ENCODE assay signal across 29 cellular contexts in the genomic region with DNA sequence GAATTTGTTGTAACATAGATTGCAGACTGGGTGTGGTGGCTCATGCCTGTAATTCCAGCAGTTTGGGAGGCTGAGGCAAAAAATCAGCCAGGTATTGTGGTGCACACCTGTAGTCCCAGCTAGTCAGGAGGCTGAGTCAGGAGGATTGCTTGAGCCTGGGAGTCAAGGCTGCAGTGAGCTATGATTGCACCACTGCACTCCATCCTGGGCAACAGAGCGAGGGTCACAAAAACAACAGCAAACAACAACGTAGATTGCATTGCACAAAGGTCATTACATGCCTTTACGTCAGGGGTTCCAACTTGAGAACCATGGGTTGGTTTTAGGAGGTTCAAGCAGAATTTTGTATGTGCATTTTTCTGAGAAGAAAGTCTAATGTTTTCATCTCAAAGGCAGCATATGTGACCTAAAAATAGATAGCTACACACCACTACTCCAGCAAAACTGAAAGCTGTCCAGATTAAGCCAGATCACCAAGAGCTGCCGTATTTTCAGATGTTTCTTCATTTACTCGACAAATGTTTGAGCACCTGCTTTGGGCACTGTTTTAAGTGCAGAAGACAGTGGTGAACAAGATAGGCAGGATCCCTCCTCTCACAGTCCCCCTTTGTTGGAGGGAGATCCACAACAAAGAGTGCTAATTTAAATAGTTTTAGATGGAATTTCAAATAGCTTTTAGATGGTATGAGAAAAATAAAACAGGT. TPM values are rescaled to one million over a fixed set of nuclear protein-coding genes. Genes with fewer than 3 reads are reported as not detected.
A peak's percentile ranks its signal among the peaks of the same experiment; 100 is the strongest.
DNase-seq lines count a peak whose midpoint lies in the region; ATAC-seq, FAIRE-seq and TF ChIP-seq lines count a peak whose summit lies in the region.
"Had no signal": no experiment of that assay in that cellular context is flagged by ENCODE, and none has a peak within 500 bp of the region (broad histone marks: within the 10 kb centered on the region; RNA-seq: fewer than 3 reads in every experiment).

No MANE protein-coding gene starts in this region.

- no peak for TF ChIP-seq POLR2A in heart left ventricle (IDR thresholded peaks at IDR 0.05)

- H2AFZ ChIP-seq in GM23338: no peak overlapping the region

- H3K27ac ChIP-seq in GM23338 (ENCODE audit: low read depth) (no peak overlapping the region), heart left ventricle (no peak overlapping the region)
- H3K27ac ChIP-seq: C4-2B, colonic mucosa, ovary, right atrium auricular region, upper lobe of right lung, VCaP had no signal

- H3K9me3 ChIP-seq in T-helper 17 cell (ENCODE audit: control insufficient read depth, low read length, poor library complexity, severe bottlenecking) (no peaks in the 10 kb centered on the region), heart left ventricle (peaks cover 0 to 7% (median 4%) of the 10 kb centered on the region in 12 donors)
- H3K9me3 ChIP-seq: colonic mucosa, ovary, right atrium auricular region, upper lobe of right lung had no signal

- TF ChIP-seq CTCF in GM23338 (conservative IDR thresholded peaks at IDR 0.05; ENCODE audit: low read depth in 2 of 2): no peak
- no peak for TF ChIP-seq CTCF in glutamatergic neuron (IDR thresholded peaks at IDR 0.05; ENCODE audit: partially characterized antibody, unreplicated experiment)
- no peak for TF ChIP-seq CTCF in heart left ventricle (IDR thresholded peaks at IDR 0.05)

- H3K4me1 ChIP-seq in GM23338 (ENCODE audit: insufficient read depth): peaks cover 25% of the 10 kb centered on the region
- H3K4me1 ChIP-seq in heart left ventricle: no peaks in the 10 kb centered on the region
- H3K4me1 ChIP-seq: colonic mucosa, right atrium auricular region, upper lobe of right lung had no signal

- H3K27me3 Mint-ChIP-seq in GM23338 (ENCODE audit: insufficient read depth, low read depth, poor library complexity): no peaks in the 10 kb centered on the region
- no peaks in the 10 kb centered on the region for H3K27me3 Mint-ChIP-seq in T-helper 17 cell
- H3K27me3 Mint-ChIP-seq in glutamatergic neuron (ENCODE audit: unreplicated experiment): no peaks in the 10 kb centered on the region
- H3K27me3 Mint-ChIP-seq: activated CD4-positive, alpha-beta T cell treated with anti-CD3 and anti-CD28 coated beads, Interleukin-2, amount 10 ng/mL, durations not matched to agents 7 days and 5 days; activated naive CD8-positive, alpha-beta T cell treated with anti-CD3 and anti-CD28 coated beads, Interleukin-2, amount 10 ng/mL, durations not matched to agents 7 days and 5 days; brain; stimulated activated naive CD8-positive, alpha-beta T cell treated with anti-CD3 and anti-CD28 coated beads, Interleukin-15, amount 100 ng/mL, for 72 hours had no signal

- H3K4me1 Mint-ChIP-seq in GM23338 (peaks cover 27% of the 10 kb centered on the region), T-helper 17 cell (peaks cover 5% of the 10 kb centered on the region), glutamatergic neuron (ENCODE audit: low read depth, unreplicated experiment) (no peaks in the 10 kb centered on the region)
- no peaks in the 10 kb centered on the region for H3K4me1 Mint-ChIP-seq in stimulated activated effector memory CD8-positive, alpha-beta T cell treated with anti-CD3 and anti-CD28 coated beads, Interleukin-12 subunit alpha, Interleukin-12 subunit beta, amount 100 ng/mL, for 72 hours
- H3K4me1 Mint-ChIP-seq: activated CD4-positive, alpha-beta T cell treated with anti-CD3 and anti-CD28 coated beads, Interleukin-2, amount 10 ng/mL, durations not matched to agents 7 days and 5 days; activated naive CD8-positive, alpha-beta T cell treated with anti-CD3 and anti-CD28 coated beads, Interleukin-2, amount 10 ng/mL, durations not matched to agents 7 days and 5 days; natural killer cell; stimulated activated naive CD8-positive, alpha-beta T cell treated with anti-CD3 and anti-CD28 coated beads, Interleukin-15, amount 100 ng/mL, for 72 hours had no signal

- H3K4me3 Mint-ChIP-seq in GM23338 (no peak overlapping the region), T-helper 17 cell (no peak overlapping the region), glutamatergic neuron (ENCODE audit: unreplicated experiment) (no peak overlapping the region)
- no peak overlapping the region for H3K4me3 Mint-ChIP-seq in stimulated activated effector memory CD8-positive, alpha-beta T cell treated with anti-CD3 and anti-CD28 coated beads, Interleukin-12 subunit alpha, Interleukin-12 subunit beta, amount 100 ng/mL, for 72 hours
- H3K4me3 Mint-ChIP-seq: activated CD4-positive, alpha-beta T cell treated with anti-CD3 and anti-CD28 coated beads, Interleukin-2, amount 10 ng/mL, durations not matched to agents 7 days and 5 days; activated naive CD8-positive, alpha-beta T cell treated with anti-CD3 and anti-CD28 coated beads, Interleukin-2, amount 10 ng/mL, durations not matched to agents 7 days and 5 days; brain; natural killer cell; stimulated activated naive CD8-positive, alpha-beta T cell treated with anti-CD3 and anti-CD28 coated beads, Interleukin-15, amount 100 ng/mL, for 72 hours had no signal

- 83 to 94% (median 90%) methylated on average over 5 of the region's 5 CpGs for WGBS in heart left ventricle, 4 donors

- H3K27ac Mint-ChIP-seq in GM23338: no peak overlapping the region; the same call in none of the 2 replicates
- H3K27ac Mint-ChIP-seq in T-helper 17 cell: peak overlapping the region; percentile 59
- peak overlapping the region; percentile 4 for H3K27ac Mint-ChIP-seq in glutamatergic neuron (ENCODE audit: unreplicated experiment)
- peak overlapping the region; percentile 0 for H3K27ac Mint-ChIP-seq in stimulated activated effector memory CD8-positive, alpha-beta T cell treated with anti-CD3 and anti-CD28 coated beads, Interleukin-12 subunit alpha, Interleukin-12 subunit beta, amount 100 ng/mL, for 72 hours
- H3K27ac Mint-ChIP-seq: activated CD4-positive, alpha-beta T cell treated with anti-CD3 and anti-CD28 coated beads, Interleukin-2, amount 10 ng/mL, durations not matched to agents 7 days and 5 days; activated naive CD8-positive, alpha-beta T cell treated with anti-CD3 and anti-CD28 coated beads, Interleukin-2, amount 10 ng/mL, durations not matched to agents 7 days and 5 days; natural killer cell; stimulated activated naive CD8-positive, alpha-beta T cell treated with anti-CD3 and anti-CD28 coated beads, Interleukin-15, amount 100 ng/mL, for 72 hours had no signal

- no peaks in the 10 kb centered on the region for H4K20me1 ChIP-seq in GM23338 (replicated peaks; ENCODE audit: insufficient read depth)

- no peak overlapping the region for H3K4me3 ChIP-seq in GM23338
- H3K4me3 ChIP-seq in heart left ventricle: no peak overlapping the region
- H3K4me3 ChIP-seq: colonic mucosa, ovary, right atrium auricular region, upper lobe of right lung had no signal

- peaks cover 4% of the 10 kb centered on the region; the same call in 2 of the 3 replicates for H3K36me3 Mint-ChIP-seq in GM23338 (ENCODE audit: low read depth)
- no peaks in the 10 kb centered on the region for H3K36me3 Mint-ChIP-seq in T-helper 17 cell (ENCODE audit: low read depth)
- peaks cover 6% of the 10 kb centered on the region for H3K36me3 Mint-ChIP-seq in glutamatergic neuron (ENCODE audit: unreplicated experiment)
- H3K36me3 Mint-ChIP-seq in stimulated activated effector memory CD8-positive, alpha-beta T cell treated with anti-CD3 and anti-CD28 coated beads, Interleukin-12 subunit alpha, Interleukin-12 subunit beta, amount 100 ng/mL, for 72 hours: no peaks in the 10 kb centered on the region
- H3K36me3 Mint-ChIP-seq: activated naive CD8-positive, alpha-beta T cell treated with anti-CD3 and anti-CD28 coated beads, Interleukin-2, amount 10 ng/mL, durations not matched to agents 7 days and 5 days had no signal

- H3K27me3 ChIP-seq in GM23338 (ENCODE audit: insufficient read depth): no peaks in the 10 kb centered on the region
- no peaks in the 10 kb centered on the region for H3K27me3 ChIP-seq in heart left ventricle
- H3K27me3 ChIP-seq: colonic mucosa, ovary, right atrium auricular region, upper lobe of right lung had no signal

- H3K36me3 ChIP-seq in GM23338 (ENCODE audit: insufficient read depth): no peaks in the 10 kb centered on the region
- H3K36me3 ChIP-seq in heart left ventricle: peaks cover 0 to under 1% (median 0%) of the 10 kb centered on the region in 9 donors
- H3K36me3 ChIP-seq: colonic mucosa, ovary, right atrium auricular region, upper lobe of right lung had no signal

- H3F3A ChIP-seq in GM23338 (replicated peaks; ENCODE audit: low read depth): no peaks in the 10 kb centered on the region

- ATAC-seq in GM23338: peak; percentile 52
- ATAC-seq in T-helper 17 cell: no peak
- no peak for ATAC-seq in stimulated activated effector memory CD8-positive, alpha-beta T cell treated with anti-CD3 and anti-CD28 coated beads, Interleukin-12 subunit alpha, Interleukin-12 subunit beta, amount 100 ng/mL, for 72 hours
- ATAC-seq in HG02610 (IDR thresholded peaks at IDR 0.05; ENCODE audit: unreplicated experiment): no peak
- ATAC-seq in heart left ventricle: no peak
- ATAC-seq: left cardiac atrium; natural killer cell; stimulated activated naive CD8-positive, alpha-beta T cell treated with anti-CD3 and anti-CD28 coated beads, Interleukin-15, amount 100 ng/mL, for 72 hours; upper lobe of right lung had no signal

- no peaks in the 10 kb centered on the region for H3K9me3 Mint-ChIP-seq in GM23338
- peaks cover under 1% of the 10 kb centered on the region for H3K9me3 Mint-ChIP-seq in glutamatergic neuron (ENCODE audit: unreplicated experiment)
- no peaks in the 10 kb centered on the region for H3K9me3 Mint-ChIP-seq in stimulated activated effector memory CD8-positive, alpha-beta T cell treated with anti-CD3 and anti-CD28 coated beads, Interleukin-12 subunit alpha, Interleukin-12 subunit beta, amount 100 ng/mL, for 72 hours
- H3K9me3 Mint-ChIP-seq: activated CD4-positive, alpha-beta T cell treated with anti-CD3 and anti-CD28 coated beads, Interleukin-2, amount 10 ng/mL, durations not matched to agents 7 days and 5 days; activated naive CD8-positive, alpha-beta T cell treated with anti-CD3 and anti-CD28 coated beads, Interleukin-2, amount 10 ng/mL, durations not matched to agents 7 days and 5 days; natural killer cell; stimulated activated naive CD8-positive, alpha-beta T cell treated with anti-CD3 and anti-CD28 coated beads, Interleukin-15, amount 100 ng/mL, for 72 hours had no signal

- DNase-seq in GM23338 (ENCODE audit: low spot score) (no peak), T-helper 17 cell (no peak), glutamatergic neuron (no peak), heart left ventricle (no peak), NCI-H82 treated with DMSO at 0.1 percent for 48 hours (lab: John Stamatoyannopoulos, UW; ENCODE audit: unreplicated experiment) (no peak), GM19239 (ENCODE audit: insufficient read length, low spot score) (no peak)
- no peak for DNase-seq in stimulated activated effector memory CD8-positive, alpha-beta T cell treated with anti-CD3 and anti-CD28 coated beads, Interleukin-12 subunit alpha, Interleukin-12 subunit beta, amount 100 ng/mL, for 72 hours (ENCODE audit: low spot score in 2 of 2)
- DNase-seq: activated CD4-positive, alpha-beta T cell treated with anti-CD3 and anti-CD28 coated beads, Interleukin-2, amount 10 ng/mL, durations not matched to agents 7 days and 5 days; activated naive CD8-positive, alpha-beta T cell treated with anti-CD3 and anti-CD28 coated beads, Interleukin-2, amount 10 ng/mL, durations not matched to agents 7 days and 5 days; colonic mucosa; left cardiac atrium; natural killer cell; NCI-H1092 treated with DMSO at 0.1 percent for 48 hours; NCI-H2081; NCI-H510A treated with DMSO at 0.1 percent for 48 hours; ovary; stimulated activated CD4-positive, alpha-beta T cell treated with anti-CD3 and anti-CD28 coated beads, Interleukin-12 subunit alpha, Interleukin-12 subunit beta, amount 100 ng/mL, for 4 hours; stimulated activated CD4-positive, alpha-beta T cell treated with anti-CD3 and anti-CD28 coated beads, Interleukin-4, amount 100 ng/mL, for 4 hours; stimulated activated naive CD8-positive, alpha-beta T cell treated with anti-CD3 and anti-CD28 coated beads, Interleukin-15, amount 100 ng/mL, for 72 hours; T-helper 2 cell; upper lobe of right lung had no signal

- H3K79me2 ChIP-seq in GM23338 (replicated peaks; ENCODE audit: insufficient read depth): no peaks in the 10 kb centered on the region

- no peaks in the 10 kb centered on the region for H3K9me2 ChIP-seq in GM23338 (ENCODE audit: insufficient read depth)

- H3K4me2 ChIP-seq in GM23338: peak overlapping the region; percentile 10; the same call in 1 of the 2 replicates

- no peak for FAIRE-seq in GM19239 (lab: Jason Lieb, UNC)
- FAIRE-seq: GM18507 had no signal

- intact Hi-C loops in heart left ventricle (cut with DNase I): no loop called here

RNA-seq across cellular contexts. Expression of a gene that starts 28.3 kb away (rescaled TPM):
- total RNA-seq in GM23338 (2014; rRNA removed; shearing (Covaris generic)): 0.24 TPM in 1 of 2 replicates, not detected in the other
- polyA plus RNA-seq in GM23338 (2016; fragmentation: Nextera tagmentation; extraction: Ambion mirVana): not detected in 2 replicates
- under 1 TPM; 0.18 to 0.20 TPM for total RNA-seq in T-helper 17 cell
- 0.10 TPM for total RNA-seq in glutamatergic neuron (ENCODE audit: unreplicated experiment)
- under 1 TPM in 1 of 9 donors, not detected in 8; 0.07 TPM for total RNA-seq in heart left ventricle
- polyA plus RNA-seq in heart left ventricle: not detected
- total RNA-seq: colonic mucosa, right atrium auricular region had no signal

RNA-seq across cellular contexts. Expression of a gene that starts 41.4 kb away (rescaled TPM):
- 1.8 and 2.8 TPM in 2 replicates for total RNA-seq in GM23338 (2014; rRNA removed; shearing (Covaris generic))
- polyA plus RNA-seq in GM23338 (2016; fragmentation: Nextera tagmentation; extraction: Ambion mirVana): 0.87 and 1.2 TPM in 2 replicates
- not detected for total RNA-seq in T-helper 17 cell
- total RNA-seq in glutamatergic neuron (ENCODE audit: unreplicated experiment): 4.2 TPM
- not detected for total RNA-seq in heart left ventricle
- polyA plus RNA-seq in heart left ventricle: not detected
- total RNA-seq: activated CD4-positive, alpha-beta T cell treated with anti-CD3 and anti-CD28 coated beads, Interleukin-2, amount 10 ng/mL, durations not matched to agents 7 days and 5 days; colonic mucosa; glomerular endothelial cell; mesenteric fat pad; natural killer cell; right atrium auricular region; upper lobe of right lung had no signal
- polyA plus RNA-seq: ovary had no signal
